ENCODE assay signal across 8 cellular contexts in genomic region chr10:130136214-130137076, GRCh38. TPM values are rescaled to one million over a fixed set of nuclear protein-coding genes. Genes with fewer than 3 reads are reported as not detected.
DNase-seq lines count a peak whose midpoint lies in the region; ATAC-seq and TF ChIP-seq lines count a peak whose summit lies in the region.

GLRX3 (plus strand) TSS chr10:130136391; CDS start chr10:130136421, 30 bp downstream.

- H3K27me3 ChIP-seq in CD8-positive, alpha-beta memory T cell (ENCODE audit: insufficient read depth, low read length, poor library complexity, severe bottlenecking) = no peaks in the 10 kb centered on the region

- H3K4me3 Mint-ChIP-seq in CD8-positive, alpha-beta memory T cell = peak within 1 kb of the TSS; percentile 87 to 98 (median 91)
- H3K4me3 Mint-ChIP-seq in mesothelial cell of epicardium = peak within 1 kb of the TSS; percentile 88

- no peaks in the 10 kb centered on the region for H3K9me3 Mint-ChIP-seq in CD8-positive, alpha-beta memory T cell
- H3K9me3 Mint-ChIP-seq in mesothelial cell of epicardium = no peaks in the 10 kb centered on the region

- POLR2A ChIA-PET in CD8-positive, alpha-beta memory T cell (lab: Charles Lee) = interaction anchor here (2.9 kb wide), 1 partner anchor 26 kb away, joined by 69 read pairs; the partner anchor contains the start of gene C10orf143

- H3K36me3 Mint-ChIP-seq in CD8-positive, alpha-beta memory T cell = peaks cover 0 to 13% (median 3%) of the 10 kb centered on the region in 3 donors
- H3K36me3 Mint-ChIP-seq in mesothelial cell of epicardium = peaks cover 1% of the 10 kb centered on the region

- CTCF ChIA-PET in CD8-positive, alpha-beta memory T cell (lab: Charles Lee) = interaction anchor here (0.8 to 6.6 kb wide), 3 partner anchors 8 to 250 kb away, joined by 3 to 65 read pairs (median 5); partner anchors contain the start of gene C10orf143

- ATAC-seq in GM19397 (IDR thresholded peaks at IDR 0.05; ENCODE audit: unreplicated experiment) (peak; percentile 90), HG03565 (IDR thresholded peaks at IDR 0.05; ENCODE audit: unreplicated experiment) (peak; percentile 68)

- H3K27me3 Mint-ChIP-seq in CD8-positive, alpha-beta memory T cell = peaks cover 9 to 17% of the 10 kb centered on the region in 2 donors
- no peaks in the 10 kb centered on the region for H3K27me3 Mint-ChIP-seq in mesothelial cell of epicardium (ENCODE audit: low read depth)

- peak within 1 kb of the TSS; percentile 68 to 97 (median 86) for H3K27ac Mint-ChIP-seq in CD8-positive, alpha-beta memory T cell
- H3K27ac Mint-ChIP-seq in mesothelial cell of epicardium = peak within 1 kb of the TSS; percentile 95

- H3K36me3 ChIP-seq in CD8-positive, alpha-beta memory T cell (ENCODE audit: insufficient read depth, low read length) = no peaks in the 10 kb centered on the region

- H3K4me3 ChIP-seq in CD8-positive, alpha-beta memory T cell (ENCODE audit: low read length) = peak within 1 kb of the TSS; percentile 73

- peak; percentile 82 to 92 (median 88) for DNase-seq in CD8-positive, alpha-beta memory T cell
- DNase-seq in NOMO-1 treated with dmso at 0.1 percent for 144 hours (lab: John Stamatoyannopoulos, UW; ENCODE audit: unreplicated experiment) (peak; percentile 78), mesothelial cell of epicardium (ENCODE audit: low spot score in 2 of 2, unreplicated experiment in 2 of 2) (peak; percentile 92 to 95)
- peak; percentile 94 for DNase-seq in activated CD8-positive, alpha-beta memory T cell treated with anti-CD3 and anti-CD28 coated beads, Interleukin-2, amount 50 U/mL, for 4 hours
- DNase-seq in stimulated activated CD8-positive, alpha-beta memory T cell treated with anti-CD3 and anti-CD28 coated beads, Interleukin-15, amount 100 ng/mL, for 48 hours (ENCODE audit: low read depth in 2 of 2) = peak; percentile 86

- no peak for TF ChIP-seq CTCF in mesothelial cell of epicardium (IDR thresholded peaks at IDR 0.05; ENCODE audit: unreplicated experiment)

- in situ Hi-C loops in endometrial microvascular endothelial cells (cut with HindIII; ENCODE audit: inconsistent ontology term, low pct_unique_long_range_greater_than_20kb, low sequenced_read_pairs) = no loop called here

- peaks cover 41% of the 10 kb centered on the region for H3K4me1 ChIP-seq in CD8-positive, alpha-beta memory T cell (ENCODE audit: insufficient read depth, low read length)

- peak within 1 kb of the TSS; percentile 70 for H3K27ac ChIP-seq in CD8-positive, alpha-beta memory T cell (ENCODE audit: low read depth, low read length)

- H3K4me1 Mint-ChIP-seq in CD8-positive, alpha-beta memory T cell = peaks cover 36 to 52% (median 49%) of the 10 kb centered on the region in 3 donors
- H3K4me1 Mint-ChIP-seq in mesothelial cell of epicardium = peaks cover 26% of the 10 kb centered on the region

- no peaks in the 10 kb centered on the region for H3K9me3 ChIP-seq in CD8-positive, alpha-beta memory T cell (ENCODE audit: low read length)

RNA-seq across cellular contexts. Expression of gene GLRX3, which starts in this region (rescaled TPM):
- total RNA-seq in CD8-positive, alpha-beta memory T cell = 100 to 1,000 TPM; 155 to 169 TPM
- polyA plus RNA-seq in CD8-positive, alpha-beta memory T cell = 78.6 TPM
- total RNA-seq in endometrial microvascular endothelial cells (ENCODE audit: inconsistent ontology term) (129 TPM), mesothelial cell of epicardium (70.0 to 76.8 TPM (median 74.6 TPM) in 3 replicates)

Comparison
In these comparisons a context has a peak if more than half of its experiments do, and no peak if none do; other contexts are left out.
1. Peak in every context shown above with its lines: DNase-seq, ATAC-seq, H3K4me3 ChIP-seq and H3K27ac ChIP-seq.